In the genomic region with DNA sequence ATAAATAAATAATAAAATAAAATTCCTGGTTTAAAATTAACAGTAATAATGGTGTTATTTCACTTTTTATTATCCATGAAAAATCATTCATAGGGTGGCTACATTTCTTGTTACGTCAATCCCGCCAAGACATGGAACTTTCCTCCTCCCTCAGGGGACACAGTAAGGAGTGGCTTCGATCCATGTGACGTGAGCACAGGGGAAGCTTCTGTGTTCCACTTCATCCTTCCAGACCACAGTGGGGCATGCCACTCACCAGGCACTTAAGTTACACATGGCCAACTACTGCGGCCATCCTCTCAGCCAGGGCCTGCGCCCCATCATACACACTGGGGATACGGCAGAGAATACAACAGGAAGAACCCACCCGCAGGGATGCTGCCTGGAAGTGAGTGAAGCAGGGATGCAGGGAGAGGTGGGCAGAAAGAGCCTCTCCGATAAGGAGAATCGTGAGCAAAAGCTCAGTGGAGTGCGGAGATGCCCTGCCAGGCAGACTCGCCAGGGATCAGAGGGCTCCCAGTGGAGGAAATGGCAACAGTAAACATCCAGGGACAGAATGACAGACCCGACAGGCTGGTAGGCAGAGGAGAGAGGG, we compare ENCODE assay signal across 21 cellular contexts.
DNase-seq lines count a peak whose midpoint lies in the region; ATAC-seq and TF ChIP-seq lines count a peak whose summit lies in the region.
"Had no signal": no experiment of that assay in that cellular context is flagged by ENCODE, and none has a peak within 500 bp of the region (broad histone marks: within the 10 kb centered on the region; RNA-seq: fewer than 3 reads in every experiment).

No MANE protein-coding gene starts in this region.

- H2BK15ac ChIP-seq in IMR-90 (ENCODE audit: low read depth, low read length) = no peak overlapping the region

- peak overlapping the region; percentile 18 for H2AK9ac ChIP-seq in IMR-90 (replicated peaks; ENCODE audit: low read depth, low read length, poor library complexity)

- H3K18ac ChIP-seq in IMR-90 (ENCODE audit: low read depth, low read length) = no peak overlapping the region

- no peak overlapping the region for H2BK120ac ChIP-seq in IMR-90 (ENCODE audit: low read depth, low read length)

- 89% methylated on average over 6 of the region's 13 CpGs; no CpG with 5 or more reads in 1 of the 2 experiments for WGBS in IMR-90 (ENCODE audit: extremely low coverage in 2 of 2, insufficient read length in 1 of 2), 2 experiments
- 92 to 96% methylated on average over 10 to 13 of the region's 13 CpGs for WGBS in endodermal cell (ENCODE audit: insufficient coverage in 1 of 2, insufficient read length in 1 of 2), 2 experiments

- H4K20me1 ChIP-seq in BLaER1 (no peaks in the 10 kb centered on the region), IMR-90 (ENCODE audit: insufficient read depth, low read length) (no peaks in the 10 kb centered on the region)

- no peak overlapping the region; the same call in 1 of the 2 replicates for H3K4ac ChIP-seq in IMR-90 (ENCODE audit: low read depth, low read length)

- in situ Hi-C loops in IMR-90 (cut with MboI; ENCODE audit: low sequenced_read_pairs) = no loop called here

- H3K4me3 Mint-ChIP-seq in endodermal cell (no peak overlapping the region), nephron progenitor cell (no peak overlapping the region), T-cell (no peak overlapping the region)
- H3K4me3 Mint-ChIP-seq: B cell, HFFc6 had no signal

- no peak overlapping the region for H2BK5ac ChIP-seq in IMR-90 (ENCODE audit: low read depth, low read length, poor library complexity, severe bottlenecking)

- H3K27ac ChIP-seq in BLaER1 (peak overlapping the region; percentile 40; the same call in 1 of the 2 replicates), IMR-90 (ENCODE audit: insufficient read depth, low read length) (no peak overlapping the region), endodermal cell (ENCODE audit: low read depth, low read length) (peak overlapping the region; percentile 13), breast epithelium (no peak overlapping the region)
- H3K27ac ChIP-seq: 22Rv1, RWPE1 had no signal

- H3K4me1 ChIP-seq in BLaER1 = peaks cover 61% of the 10 kb centered on the region
- H3K4me1 ChIP-seq in IMR-90 (ENCODE audit: control insufficient read depth, insufficient read depth, low read length) = peaks cover 13% of the 10 kb centered on the region
- peaks cover 4% of the 10 kb centered on the region for H3K4me1 ChIP-seq in endodermal cell (ENCODE audit: control insufficient read depth, insufficient read depth, low read length)
- H3K4me1 ChIP-seq in breast epithelium = no peaks in the 10 kb centered on the region

- H4K5ac ChIP-seq in IMR-90 (ENCODE audit: low read depth, low read length) = no peak overlapping the region

- ATAC-seq in IMR-90 (ENCODE audit: low read depth) (no peak), T-cell (replicated peaks in 1 of 4) (no peak), HG03045 (IDR thresholded peaks at IDR 0.05; ENCODE audit: unreplicated experiment) (no peak), left colon (no peak)

- no peak overlapping the region for H3K56ac ChIP-seq in IMR-90 (ENCODE audit: extremely low read depth, insufficient read depth, low read length)

- H3K9ac ChIP-seq in BLaER1 (peak overlapping the region; percentile 17; the same call in 1 of the 2 replicates), IMR-90 (ENCODE audit: low read depth, low read length) (no peak overlapping the region), endodermal cell (ENCODE audit: extremely low read depth, low read length, poor library complexity, severe bottlenecking) (no peak overlapping the region)

- H3K79me1 ChIP-seq in IMR-90 (ENCODE audit: low read depth in 1 of 2, low read length in 2 of 2) = peaks cover 4 to 17% of the 10 kb centered on the region in 2 experiments; a peak in 3 of 4 replicates

- no peaks in the 10 kb centered on the region for H3K9me3 ChIP-seq in BLaER1
- no peaks in the 10 kb centered on the region for H3K9me3 ChIP-seq in IMR-90 (ENCODE audit: control insufficient read depth, insufficient read depth, low read length)
- H3K9me3 ChIP-seq in endodermal cell (ENCODE audit: control insufficient read depth, low read length) = no peaks in the 10 kb centered on the region
- no peaks in the 10 kb centered on the region for H3K9me3 ChIP-seq in breast epithelium

- H3K9me3 Mint-ChIP-seq in endodermal cell (no peaks in the 10 kb centered on the region), nephron progenitor cell (no peaks in the 10 kb centered on the region), T-cell (no peaks in the 10 kb centered on the region)
- H3K9me3 Mint-ChIP-seq: HFFc6 had no signal

- peak overlapping the region; percentile 94 for H3K4me2 ChIP-seq in BLaER1
- H3K4me2 ChIP-seq in IMR-90 (ENCODE audit: low read depth, low read length) = no peak overlapping the region

- H3K27ac Mint-ChIP-seq in endodermal cell (peak overlapping the region; percentile 78), nephron progenitor cell (peak overlapping the region; percentile 55), T-cell (no peak overlapping the region)
- H3K27ac Mint-ChIP-seq: B cell, HFFc6 had no signal

- DNase-seq in IMR-90 = no peak
- no peak for DNase-seq in endodermal cell
- no peak for DNase-seq in nephron progenitor cell
- DNase-seq in T-cell = no peak
- no peak for DNase-seq in breast epithelium (ENCODE audit: low spot score in 2 of 2)
- no peak for DNase-seq in left colon
- DNase-seq: DMS153, DND-41, HFFc6, NCI-H1092, NCI-H1417 treated with DMSO at 0.1 percent for 48 hours, NCI-H1694 treated with DMSO at 0.1 percent for 48 hours, NCI-H2081, NCI-H2227 treated with DMSO at 0.1 percent for 48 hours, NCI-H69, SHP77 treated with DMSO at 0.1 percent for 48 hours had no signal

- peak overlapping the region; percentile 65; the same call in 1 of the 2 replicates for H2AK5ac ChIP-seq in IMR-90 (ENCODE audit: low read depth, low read length)

- peaks cover 14% of the 10 kb centered on the region for H3K9me1 ChIP-seq in IMR-90 (ENCODE audit: insufficient read depth, low read length)

- POLR2A ChIA-PET in IMR-90 (lab: Charles Lee; ENCODE audit: unreplicated experiment) (no interaction called here), T-cell (lab: Charles Lee) (no interaction called here)

- no peak overlapping the region for H3K14ac ChIP-seq in IMR-90 (replicated peaks; ENCODE audit: low read depth, low read length)

- H3K4me3 ChIP-seq in BLaER1 = 0 out of 2 replicates have a peak overlapping the region, but pooled peaks have one; percentile 3
- no peak overlapping the region for H3K4me3 ChIP-seq in IMR-90 (ENCODE audit: insufficient read depth, low read depth, low read length)
- no peak overlapping the region for H3K4me3 ChIP-seq in endodermal cell (ENCODE audit: low read length)
- H3K4me3 ChIP-seq in breast epithelium = no peak overlapping the region

- peaks cover 22% of the 10 kb centered on the region for H3K4me1 Mint-ChIP-seq in endodermal cell
- H3K4me1 Mint-ChIP-seq in nephron progenitor cell = peaks cover 43% of the 10 kb centered on the region
- peaks cover 10 to 21% (median 17%) of the 10 kb centered on the region in 3 donors for H3K4me1 Mint-ChIP-seq in T-cell

- no peak overlapping the region for H4K91ac ChIP-seq in IMR-90 (ENCODE audit: insufficient read depth, low read depth, low read length)

- H3K36me3 ChIP-seq in BLaER1 (peaks cover 18% of the 10 kb centered on the region; the same call in 1 of the 2 replicates), IMR-90 (ENCODE audit: control insufficient read depth, insufficient read depth, low read length) (peaks cover 14% of the 10 kb centered on the region), endodermal cell (ENCODE audit: control insufficient read depth, insufficient read depth, low read length) (peaks cover 17% of the 10 kb centered on the region), breast epithelium (no peaks in the 10 kb centered on the region)

- H3K27me3 Mint-ChIP-seq in endodermal cell (ENCODE audit: insufficient read depth) (no peaks in the 10 kb centered on the region), nephron progenitor cell (ENCODE audit: low read depth, poor library complexity) (no peaks in the 10 kb centered on the region), T-cell (peaks cover 11 to 27% of the 10 kb centered on the region in 2 donors)

- CTCF ChIA-PET in IMR-90 (lab: Yijun Ruan, JAX) (no interaction called here), T-cell (lab: Charles Lee) (no interaction called here)

- H3K23ac ChIP-seq in IMR-90 (ENCODE audit: low read depth, low read length) = no peak overlapping the region

- H3K36me3 Mint-ChIP-seq in endodermal cell (ENCODE audit: low read depth) (peaks cover 46% of the 10 kb centered on the region), nephron progenitor cell (ENCODE audit: low read depth) (peaks cover 31% of the 10 kb centered on the region), T-cell (no peaks in the 10 kb centered on the region)

- no peaks in the 10 kb centered on the region for H3K27me3 ChIP-seq in BLaER1
- H3K27me3 ChIP-seq in IMR-90 (ENCODE audit: control insufficient read depth, insufficient read depth, low read length) = no peaks in the 10 kb centered on the region
- no peaks in the 10 kb centered on the region for H3K27me3 ChIP-seq in endodermal cell (ENCODE audit: control insufficient read depth, insufficient read depth, low read length, poor library complexity, severe bottlenecking)
- no peaks in the 10 kb centered on the region for H3K27me3 ChIP-seq in breast epithelium

- TF ChIP-seq CTCF in IMR-90 (conservative IDR thresholded peaks at IDR 0.05; ENCODE audit: low read depth, low read length) (no peak), endodermal cell (conservative IDR thresholded peaks at IDR 0.05) (no peak), nephron progenitor cell (IDR thresholded peaks at IDR 0.05) (no peak), breast epithelium (IDR thresholded peaks at IDR 0.05) (no peak)

- dilution Hi-C loops in IMR-90 (cut with HindIII; ENCODE audit: low sequenced_read_pairs, unreplicated experiment) = no loop called here

- no peak for TF ChIP-seq RAD21 in IMR-90 (IDR thresholded peaks at IDR 0.05; ENCODE audit: low read length)

- H2BK20ac ChIP-seq in IMR-90 (ENCODE audit: low read depth, low read length) = no peak overlapping the region; the same call in 1 of the 2 replicates

- H4K8ac ChIP-seq in IMR-90 (ENCODE audit: low read depth in 2 of 2, low read length in 2 of 2) = no peak overlapping the region

- BruUV-seq in IMR-90 (replicated peaks; lab: Mats Ljungman, UMichigan) = no TSS peak

- H2AFZ ChIP-seq in IMR-90 (replicated peaks; ENCODE audit: low read length, poor library complexity) = no peak overlapping the region

- TF ChIP-seq POLR2A in IMR-90 (IDR thresholded peaks at IDR 0.05; ENCODE audit: low read depth, low read length) = no peak
- TF ChIP-seq POLR2A in breast epithelium (IDR thresholded peaks at IDR 0.05) = no peak

- intact Hi-C loops in IMR-90 (cut with micrococcal nuclease) (no loop called here), breast epithelium (cut with DNase I; ENCODE audit: low total_unique reads) (no loop called here), left colon (cut with DNase I, micrococcal nuclease) (no loop called here)

TF ChIP-seq in IMR-90, 13 proteins besides CTCF, POLR2A, EP300 and RAD21 (continues in another document):
- TF ChIP-seq MAZ (IDR thresholded peaks at IDR 0.05; ENCODE audit: borderline replicate concordance, low read depth, low read length) (no peak), RCOR1 (IDR thresholded peaks at IDR 0.05; ENCODE audit: insufficient replicate concordance, low read length) (no peak)

Comparison
In these comparisons a context has a peak if more than half of its experiments do, and no peak if none do; other contexts are left out.
1. H3K27ac ChIP-seq: peak in BLaER1 (single experiment) and endodermal cell (single experiment); none in IMR-90 (single experiment) and breast epithelium (0 of 2).
2. H3K27ac Mint-ChIP-seq: peak in endodermal cell (single experiment) and nephron progenitor cell (single experiment); none in T-cell (0 of 2).